In genomic region chr20:59745716-59746115, GRCh38 we compare ENCODE assay signal across 8 cellular contexts.
"Had no signal": no experiment of that assay in that cellular context is flagged by ENCODE, and none has a peak within 500 bp of the region (broad histone marks: within the 10 kb centered on the region; RNA-seq: fewer than 3 reads in every experiment).

No MANE protein-coding gene starts in this region.

- H3K4me3 ChIP-seq: GM23338, K562 had no signal

- H3K27ac ChIP-seq: HL-60 had no signal

- FAIRE-seq: H1, H54, K562 had no signal

- H3K4me2 ChIP-seq: GM23338 had no signal

- DNase-seq: H9, HCEC 1CT, IMR-90 had no signal

- ATAC-seq: GM23338, K562 had no signal
